ENCODE assay signal across 11 cellular contexts in genomic region chr15:85642693-85643058, GRCh38.
A peak's percentile ranks its signal among the peaks of the same experiment; 100 is the strongest.
DNase-seq lines count a peak whose midpoint lies in the region; ATAC-seq and TF ChIP-seq lines count a peak whose summit lies in the region.
"Had no signal": no experiment of that assay in that cellular context is flagged by ENCODE, and none has a peak within 500 bp of the region (broad histone marks: within the 10 kb centered on the region; RNA-seq: fewer than 3 reads in every experiment).

No MANE protein-coding gene starts in this region.

- DNase-seq in fibroblast of lung (ENCODE audit: low read depth in 2 of 2) (peak; percentile 77 to 84), mucosa of descending colon (peak in 1 of 3 donors; percentile 48), suprapubic skin (ENCODE audit: low spot score in 2 of 2) (peak in 1 of 2 donors; percentile 75), progenitor cell of endocrine pancreas (ENCODE audit: low spot score, unreplicated experiment) (no peak), HuH-7 (ENCODE audit: low spot score) (no peak)
- no peak for DNase-seq in activated CD4-positive, alpha-beta T cell treated with anti-CD3 and anti-CD28 coated beads for 1 hour
- DNase-seq in activated naive CD4-positive, alpha-beta T cell treated with anti-CD3 and anti-CD28 coated beads, Interleukin-2, amount 10 ng/mL, durations not matched to agents 7 days and 5 days, result no peak
- DNase-seq: activated naive CD4-positive, alpha-beta T cell treated with Interleukin-2 at 50 U/mL for 16 hours; NCI-H1694; PC-3 had no signal

- H3K9me3 Mint-ChIP-seq in progenitor cell of endocrine pancreas (ENCODE audit: low read depth), result no peaks in the 10 kb centered on the region
- H3K9me3 Mint-ChIP-seq in activated naive CD4-positive, alpha-beta T cell treated with anti-CD3 and anti-CD28 coated beads, Interleukin-2, amount 10 ng/mL, durations not matched to agents 7 days and 5 days, result no peaks in the 10 kb centered on the region

- peak overlapping the region; percentile 27 to 43 (median 32) for H3K4me3 ChIP-seq in fibroblast of lung (replicated peaks in 1 of 4; ENCODE audit: control extremely low read depth in 1 of 4, insufficient read depth in 1 of 4, low read depth in 3 of 4, low read length in 4 of 4)
- H3K4me3 ChIP-seq in mucosa of descending colon, result no peak overlapping the region
- peak overlapping the region; percentile 7 for H3K4me3 ChIP-seq in suprapubic skin

- H3K36me3 ChIP-seq in fibroblast of lung (ENCODE audit: control insufficient read depth, insufficient read depth, low read length) (no peaks in the 10 kb centered on the region), mucosa of descending colon (ENCODE audit: low read depth) (no peaks in the 10 kb centered on the region), suprapubic skin (peaks cover 35% of the 10 kb centered on the region)

- peak overlapping the region; percentile 84 for H3K4me2 ChIP-seq in fibroblast of lung (ENCODE audit: extremely low read depth, insufficient read depth, low read length)

- WGBS in adipose tissue, 3 donors, result 33 to 40% (median 40%) methylated on average over 6 of the region's 6 CpGs
- WGBS in suprapubic skin, result 49% methylated on average over 6 of the region's 6 CpGs

- ATAC-seq in mucosa of descending colon, result peak; percentile 33
- ATAC-seq: PC-3 had no signal

- no peaks in the 10 kb centered on the region for H4K20me1 ChIP-seq in fibroblast of lung (ENCODE audit: control insufficient read depth, extremely low read depth, insufficient read depth, low read length)

- intact Hi-C loops in mucosa of descending colon (cut with DNase I, micrococcal nuclease), result no loop called here

- H3K4me3 Mint-ChIP-seq in progenitor cell of endocrine pancreas (ENCODE audit: low read depth), result no peak overlapping the region
- H3K4me3 Mint-ChIP-seq in activated naive CD4-positive, alpha-beta T cell treated with anti-CD3 and anti-CD28 coated beads, Interleukin-2, amount 10 ng/mL, durations not matched to agents 7 days and 5 days, result no peak overlapping the region

- CTCF ChIA-PET in activated naive CD4-positive, alpha-beta T cell treated with anti-CD3 and anti-CD28 coated beads, Interleukin-2, amount 10 ng/mL, durations not matched to agents 7 days and 5 days (lab: Charles Lee), result no interaction called here

- peak overlapping the region; percentile 90 for H3K27ac ChIP-seq in adipose tissue (ENCODE audit: low read depth, low read length)
- H3K27ac ChIP-seq in fibroblast of lung (ENCODE audit: insufficient read depth, low read length), result peak overlapping the region; percentile 83
- peak overlapping the region; percentile 83 for H3K27ac ChIP-seq in suprapubic skin

- TF ChIP-seq POLR2A in suprapubic skin (IDR thresholded peaks at IDR 0.05), result no peak

- peaks cover 3% of the 10 kb centered on the region for H3K79me2 ChIP-seq in fibroblast of lung (ENCODE audit: control insufficient read depth, insufficient read depth, low read length)

- TF ChIP-seq CTCF in fibroblast of lung (conservative IDR thresholded peaks at IDR 0.05 in 1 of 2, IDR thresholded peaks at IDR 0.05 in 1 of 2; ENCODE audit: low read depth in 1 of 2, low read length in 2 of 2) (no peak), mucosa of descending colon (IDR thresholded peaks at IDR 0.05) (no peak), suprapubic skin (IDR thresholded peaks at IDR 0.05) (no peak), progenitor cell of endocrine pancreas (IDR thresholded peaks at IDR 0.05; ENCODE audit: unreplicated experiment) (no peak)

- H3K9me3 ChIP-seq in fibroblast of lung (ENCODE audit: control insufficient read depth, insufficient read depth, low read depth, low read length), result no peaks in the 10 kb centered on the region
- H3K9me3 ChIP-seq in mucosa of descending colon, result no peaks in the 10 kb centered on the region
- no peaks in the 10 kb centered on the region for H3K9me3 ChIP-seq in suprapubic skin

- no peaks in the 10 kb centered on the region for H3K27me3 ChIP-seq in fibroblast of lung (ENCODE audit: control insufficient read depth, insufficient read depth, low read length)
- no peaks in the 10 kb centered on the region for H3K27me3 ChIP-seq in suprapubic skin

- H2AFZ ChIP-seq in fibroblast of lung (ENCODE audit: low read length), result peak overlapping the region; percentile 19

- peaks cover 18% of the 10 kb centered on the region for H3K4me1 ChIP-seq in fibroblast of lung (ENCODE audit: control insufficient read depth, extremely low read depth, insufficient read depth, low read length)
- H3K4me1 ChIP-seq in mucosa of descending colon (ENCODE audit: low read depth), result peaks cover 13% of the 10 kb centered on the region
- peaks cover 54% of the 10 kb centered on the region for H3K4me1 ChIP-seq in suprapubic skin

- no peak overlapping the region for H3K9ac ChIP-seq in fibroblast of lung (ENCODE audit: insufficient read depth, low read length)

- H3K27me3 Mint-ChIP-seq in progenitor cell of endocrine pancreas, result no peaks in the 10 kb centered on the region
- H3K27me3 Mint-ChIP-seq in activated naive CD4-positive, alpha-beta T cell treated with anti-CD3 and anti-CD28 coated beads, Interleukin-2, amount 10 ng/mL, durations not matched to agents 7 days and 5 days, result no peaks in the 10 kb centered on the region

- peaks cover 24% of the 10 kb centered on the region for H3K36me3 Mint-ChIP-seq in progenitor cell of endocrine pancreas (ENCODE audit: insufficient read depth)
- peaks cover 47% of the 10 kb centered on the region for H3K36me3 Mint-ChIP-seq in activated naive CD4-positive, alpha-beta T cell treated with anti-CD3 and anti-CD28 coated beads, Interleukin-2, amount 10 ng/mL, durations not matched to agents 7 days and 5 days

- no peak for TF ChIP-seq EP300 in suprapubic skin (IDR thresholded peaks at IDR 0.05)

- H3K4me1 Mint-ChIP-seq in progenitor cell of endocrine pancreas (ENCODE audit: low read depth), result peaks cover 4% of the 10 kb centered on the region
- H3K4me1 Mint-ChIP-seq in activated naive CD4-positive, alpha-beta T cell treated with anti-CD3 and anti-CD28 coated beads, Interleukin-2, amount 10 ng/mL, durations not matched to agents 7 days and 5 days, result peaks cover 23% of the 10 kb centered on the region

- H3K27ac Mint-ChIP-seq in progenitor cell of endocrine pancreas, result no peak overlapping the region
- H3K27ac Mint-ChIP-seq in activated naive CD4-positive, alpha-beta T cell treated with anti-CD3 and anti-CD28 coated beads, Interleukin-2, amount 10 ng/mL, durations not matched to agents 7 days and 5 days, result no peak overlapping the region

Comparison
In these comparisons a context has a peak if more than half of its experiments do, and no peak if none do; other contexts are left out.
1. DNase-seq: peak in fibroblast of lung (2 of 2); none in progenitor cell of endocrine pancreas (single experiment), activated CD4-positive, alpha-beta T cell treated with anti-CD3 and anti-CD28 coated beads for 1 hour (single experiment), activated naive CD4-positive, alpha-beta T cell treated with anti-CD3 and anti-CD28 coated beads, Interleukin-2, amount 10 ng/mL, durations not matched to agents 7 days and 5 days (single experiment) and HuH-7 (single experiment).
2. Peak in every context shown above with its lines, with median percentiles within 50 percentile points of each other: H3K27ac ChIP-seq.